In the genomic region with DNA sequence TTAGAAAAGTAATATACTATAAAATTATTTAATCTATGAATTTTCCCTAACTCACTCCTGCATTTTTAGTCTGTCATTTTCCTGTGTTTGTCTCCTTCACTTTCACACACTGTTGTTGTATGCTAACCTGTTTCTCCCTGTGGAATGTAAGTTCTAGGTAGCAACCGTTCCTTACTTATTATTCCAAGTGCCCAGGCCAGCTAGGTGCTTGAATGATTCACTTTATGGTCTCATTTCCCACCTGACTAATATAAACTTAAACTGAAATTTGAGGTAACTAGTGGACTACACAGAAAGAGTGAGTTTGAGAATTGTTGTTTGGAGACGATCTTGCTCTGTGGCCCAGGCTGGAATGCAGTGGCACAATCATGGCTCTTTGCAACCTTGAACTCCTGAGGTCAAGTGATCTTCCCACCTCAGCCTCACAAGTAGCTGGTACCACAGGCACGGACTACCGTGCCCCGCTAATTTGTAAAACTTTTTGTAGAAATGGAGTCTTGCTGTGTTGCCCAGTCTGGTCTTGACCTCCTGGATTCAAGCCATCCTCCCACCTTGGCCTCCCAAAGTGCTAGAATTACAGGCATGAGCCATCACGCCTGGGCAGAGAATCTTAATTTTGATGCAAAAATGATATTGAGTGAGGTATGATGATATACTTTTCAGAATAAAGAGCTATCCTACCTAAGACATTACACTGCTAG, we compare ENCODE assay signal across 1 cellular context.
TF ChIP-seq lines count a peak whose summit lies in the region.

No MANE protein-coding gene starts in this region.

TF ChIP-seq in K562, 482 proteins besides CTCF, POLR2A, EP300 and RAD21:
- peak; percentile 76 for TF ChIP-seq RBM25 (IDR thresholded peaks at IDR 0.05; ENCODE audit: low read depth, low read length, severe bottlenecking)
- no peak for TF ChIP-seq ZC3H11A (IDR thresholded peaks at IDR 0.05; ENCODE audit: low read depth, low read length)
- peak in 1 of 2 experiments; percentile 52; a peak in 1 of 4 replicates for TF ChIP-seq TEAD1 (CRISPR knock-in tag; IDR thresholded peaks at IDR 0.05)
- no peak for TF ChIP-seq ZFP36 (IDR thresholded peaks at IDR 0.05; ENCODE audit: low read depth, low read length, partially characterized antibody)
- TF ChIP-seq NEUROD1 (IDR thresholded peaks at IDR 0.05; ENCODE audit: borderline replicate concordance, low read depth, low read length, partially characterized antibody): no peak
- TF ChIP-seq STAT5A (IDR thresholded peaks at IDR 0.05; ENCODE audit: borderline replicate concordance, low read length): no peak
- TF ChIP-seq SMC3 (conservative IDR thresholded peaks at IDR 0.05; ENCODE audit: insufficient read depth, low read depth, low read length): no peak
- no peak for TF ChIP-seq ZNF354B (CRISPR knock-in tag; IDR thresholded peaks at IDR 0.05)
- TF ChIP-seq ZNF121 (CRISPR knock-in tag; conservative IDR thresholded peaks at IDR 0.05): peak; percentile 98
- TF ChIP-seq ESRRA (IDR thresholded peaks at IDR 0.05; ENCODE audit: borderline replicate concordance, low read depth): 0 out of 2 replicates have a peak, but pooled peaks have one; percentile 9
- TF ChIP-seq ZNF134 (CRISPR knock-in tag; conservative IDR thresholded peaks at IDR 0.05): no peak
- no peak for TF ChIP-seq ZNF431 (CRISPR knock-in tag; IDR thresholded peaks at IDR 0.05)
- TF ChIP-seq ZNF165 (CRISPR knock-in tag; IDR thresholded peaks at IDR 0.05; ENCODE audit: borderline replicate concordance): no peak
- 0 out of 2 replicates have a peak, but pooled peaks have one; percentile 32 for TF ChIP-seq SMARCA5 (IDR thresholded peaks at IDR 0.05)
- no peak for TF ChIP-seq NFXL1 (CRISPR knock-in tag; IDR thresholded peaks at IDR 0.05)
- TF ChIP-seq, protein P1, sequence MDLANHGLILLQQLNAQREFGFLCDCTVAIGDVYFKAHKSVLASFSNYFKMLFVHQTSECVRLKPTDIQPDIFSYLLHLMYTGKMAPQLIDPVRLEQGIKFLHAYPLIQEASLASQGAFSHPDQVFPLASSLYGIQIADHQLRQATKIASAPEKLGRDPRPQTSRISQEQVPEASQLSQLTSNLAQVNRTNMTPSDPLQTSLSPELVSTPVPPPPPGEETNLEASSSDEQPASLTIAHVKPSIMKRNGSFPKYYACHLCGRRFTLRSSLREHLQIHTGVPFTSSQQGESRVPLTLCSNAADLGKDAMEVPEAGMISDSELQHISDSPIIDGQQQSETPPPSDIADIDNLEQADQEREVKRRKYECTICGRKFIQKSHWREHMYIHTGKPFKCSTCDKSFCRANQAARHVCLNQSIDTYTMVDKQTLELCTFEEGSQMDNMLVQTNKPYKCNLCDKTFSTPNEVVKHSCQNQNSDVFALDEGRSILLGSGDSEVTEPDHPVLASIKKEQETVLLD (IDR thresholded peaks at IDR 0.05): no peak
- peak in 1 of 2 experiments; percentile 24; a peak in 1 of 4 replicates for TF ChIP-seq RCOR1 (IDR thresholded peaks at IDR 0.05; ENCODE audit: borderline replicate concordance in 1 of 2, low read depth in 2 of 2, low read length in 2 of 2)
- TF ChIP-seq TAF15 (IDR thresholded peaks at IDR 0.05; ENCODE audit: low read depth, low read length): no peak
- TF ChIP-seq KDM1A (IDR thresholded peaks at IDR 0.05): peak; percentile 50 to 74; a peak in 3 of 4 replicates
- TF ChIP-seq, protein P2, sequence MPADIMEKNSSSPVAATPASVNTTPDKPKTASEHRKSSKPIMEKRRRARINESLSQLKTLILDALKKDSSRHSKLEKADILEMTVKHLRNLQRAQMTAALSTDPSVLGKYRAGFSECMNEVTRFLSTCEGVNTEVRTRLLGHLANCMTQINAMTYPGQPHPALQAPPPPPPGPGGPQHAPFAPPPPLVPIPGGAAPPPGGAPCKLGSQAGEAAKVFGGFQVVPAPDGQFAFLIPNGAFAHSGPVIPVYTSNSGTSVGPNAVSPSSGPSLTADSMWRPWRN (IDR thresholded peaks at IDR 0.05; ENCODE audit: low read depth): no peak
- TF ChIP-seq BCOR (IDR thresholded peaks at IDR 0.05): peak; percentile 86
- TF ChIP-seq ZNF764 (CRISPR knock-in tag; IDR thresholded peaks at IDR 0.05; ENCODE audit: low read depth): no peak
